In the genomic region with DNA sequence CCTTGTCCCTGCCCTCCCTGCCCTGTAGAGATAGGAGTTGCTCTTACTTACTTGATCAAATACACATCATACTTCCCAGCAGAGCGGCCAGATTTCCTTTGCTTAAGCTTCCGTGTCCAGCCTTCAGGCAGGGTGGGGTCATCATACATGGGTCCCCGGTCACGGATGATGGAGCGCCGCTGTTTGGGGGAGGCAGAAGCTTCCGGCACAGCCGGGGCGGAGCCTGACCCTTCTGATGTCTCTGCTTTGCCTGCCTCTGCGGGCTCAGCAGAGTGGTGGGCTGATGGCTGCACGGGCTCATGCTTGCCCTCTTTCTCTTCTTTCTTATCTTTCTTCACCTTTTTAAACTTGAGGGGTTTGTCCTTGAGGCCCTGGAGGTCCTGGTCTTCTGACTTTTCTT, we compare ENCODE assay signal across 17 cellular contexts.
"Had no signal": no experiment of that assay in that cellular context is flagged by ENCODE, and none has a peak within 500 bp of the region (broad histone marks: within the 10 kb centered on the region; RNA-seq: fewer than 3 reads in every experiment).

No MANE protein-coding gene starts in this region.

- H3K4me1 ChIP-seq: foreskin keratinocyte had no signal

- H3K4me3 ChIP-seq: body of pancreas, tibial artery had no signal

- H3K36me3 Mint-ChIP-seq: natural killer cell had no signal

- H3K4me3 Mint-ChIP-seq: activated B cell treated with CpG ODN at 0.5 μM for 24 hours; activated CD4-positive, alpha-beta T cell treated with anti-CD3 and anti-CD28 coated beads for 36 hours; activated naive CD4-positive, alpha-beta T cell treated with anti-CD3 and anti-CD28 coated beads, Interleukin-2, amount 10 ng/mL, durations not matched to agents 7 days and 5 days; activated naive CD8-positive, alpha-beta T cell treated with anti-CD3 and anti-CD28 coated beads, Interleukin-2, amount 50 U/mL, for 24 hours; dendritic cell treated with granulocyte-macrophage colony-stimulating factor and Interleukin-4, amounts not matched to agents 40 ng/mL and 50 ng/mL, for 4 days; natural killer cell had no signal

- DNase-seq: activated B cell treated with CpG ODN at 0.5 μM for 24 hours; activated CD4-positive, alpha-beta T cell treated with anti-CD3 and anti-CD28 coated beads for 36 hours; activated CD4-positive, alpha-beta T cell treated with anti-CD3 and anti-CD28 coated beads, Interleukin-2, amount 50 U/mL, for 4 hours; activated effector memory CD4-positive, alpha-beta T cell treated with anti-CD3 and anti-CD28 coated beads, Interleukin-2, amount 50 U/mL, for 16 hours; activated naive CD4-positive, alpha-beta T cell treated with anti-CD3 and anti-CD28 coated beads, Interleukin-2, amount 10 ng/mL, durations not matched to agents 7 days and 5 days; activated naive CD8-positive, alpha-beta T cell treated with anti-CD3 and anti-CD28 coated beads, Interleukin-2, amount 50 U/mL, for 24 hours; body of pancreas; caudate nucleus; effector CD4-positive, alpha-beta T cell; foreskin keratinocyte; midbrain; natural killer cell; stimulated activated CD4-positive, alpha-beta T cell treated with anti-CD3 and anti-CD28 coated beads, Interleukin-4, amount 100 ng/mL, for 1 hour; stimulated activated naive CD4-positive, alpha-beta T cell; T1000; tibial artery had no signal

- H3K27me3 Mint-ChIP-seq: activated B cell treated with CpG ODN at 0.5 μM for 24 hours; activated CD4-positive, alpha-beta T cell treated with anti-CD3 and anti-CD28 coated beads for 36 hours; activated naive CD4-positive, alpha-beta T cell treated with anti-CD3 and anti-CD28 coated beads, Interleukin-2, amount 10 ng/mL, durations not matched to agents 7 days and 5 days; activated naive CD8-positive, alpha-beta T cell treated with anti-CD3 and anti-CD28 coated beads, Interleukin-2, amount 50 U/mL, for 24 hours; dendritic cell treated with granulocyte-macrophage colony-stimulating factor and Interleukin-4, amounts not matched to agents 40 ng/mL and 50 ng/mL, for 4 days had no signal

- H3K27ac ChIP-seq: body of pancreas, foreskin keratinocyte, tibial artery had no signal

- H3K9me3 ChIP-seq: body of pancreas, tibial artery had no signal

- H3K9me3 Mint-ChIP-seq: activated B cell treated with CpG ODN at 0.5 μM for 24 hours; activated naive CD4-positive, alpha-beta T cell treated with anti-CD3 and anti-CD28 coated beads, Interleukin-2, amount 10 ng/mL, durations not matched to agents 7 days and 5 days; activated naive CD8-positive, alpha-beta T cell treated with anti-CD3 and anti-CD28 coated beads, Interleukin-2, amount 50 U/mL, for 24 hours; dendritic cell treated with granulocyte-macrophage colony-stimulating factor and Interleukin-4, amounts not matched to agents 40 ng/mL and 50 ng/mL, for 4 days; natural killer cell had no signal

- H3K27me3 ChIP-seq: body of pancreas, foreskin keratinocyte, tibial artery had no signal

- H3K27ac Mint-ChIP-seq: activated B cell treated with CpG ODN at 0.5 μM for 24 hours; activated CD4-positive, alpha-beta T cell treated with anti-CD3 and anti-CD28 coated beads for 36 hours; activated naive CD4-positive, alpha-beta T cell treated with anti-CD3 and anti-CD28 coated beads, Interleukin-2, amount 10 ng/mL, durations not matched to agents 7 days and 5 days; activated naive CD8-positive, alpha-beta T cell treated with anti-CD3 and anti-CD28 coated beads, Interleukin-2, amount 50 U/mL, for 24 hours; dendritic cell treated with granulocyte-macrophage colony-stimulating factor and Interleukin-4, amounts not matched to agents 40 ng/mL and 50 ng/mL, for 4 days had no signal

- ATAC-seq: activated CD4-positive, alpha-beta T cell treated with anti-CD3 and anti-CD28 coated beads for 36 hours; activated naive CD8-positive, alpha-beta T cell treated with anti-CD3 and anti-CD28 coated beads, Interleukin-2, amount 50 U/mL, for 24 hours; body of pancreas; foreskin keratinocyte; natural killer cell had no signal
